Comparison of ENCODE assay signal across 24 cellular contexts in genomic region chr5:140017397-140018095, GRCh38. TPM values are rescaled to one million over a fixed set of nuclear protein-coding genes. Genes with fewer than 3 reads are reported as not detected.
"Had no signal": no experiment of that assay in that cellular context is flagged by ENCODE, and none has a peak within 500 bp of the region (broad histone marks: within the 10 kb centered on the region; RNA-seq: fewer than 3 reads in every experiment).

No MANE protein-coding gene starts in this region.

- H2AFZ ChIP-seq: neural progenitor cell had no signal

- H3K4me3 Mint-ChIP-seq: central memory CD8-positive, alpha-beta T cell; dendritic cell treated with granulocyte-macrophage colony-stimulating factor and Interleukin-4, amounts not matched to agents 40 ng/mL and 50 ng/mL, for 4 days; effector memory CD8-positive, alpha-beta T cell; memory B cell; natural killer cell treated with Interleukin-12 subunit alpha and Interleukin-12 subunit beta and Interleukin-15 and Interleukin-18, amount 100 ng/mL, for 72 hours; neural progenitor cell; stimulated activated naive B cell treated with anti-CD40 and anti-IgM and Interleukin-4, amounts not matched to agents 10 μg/mL and 1 μg/mL and 100 μg/mL, for 72 hours; stimulated activated naive CD8-positive, alpha-beta T cell treated with anti-CD3 and anti-CD28 coated beads, Interleukin-15, amount 100 ng/mL, for 72 hours had no signal

- H3K27ac Mint-ChIP-seq: dendritic cell treated with granulocyte-macrophage colony-stimulating factor and Interleukin-4, amounts not matched to agents 40 ng/mL and 50 ng/mL, for 4 days; effector memory CD8-positive, alpha-beta T cell; memory B cell; natural killer cell treated with Interleukin-12 subunit alpha and Interleukin-12 subunit beta and Interleukin-15 and Interleukin-18, amount 100 ng/mL, for 72 hours; neural progenitor cell; progenitor cell of endocrine pancreas; stimulated activated naive B cell treated with anti-CD40 and anti-IgM and Interleukin-4, amounts not matched to agents 10 μg/mL and 1 μg/mL and 100 μg/mL, for 72 hours; stimulated activated naive CD8-positive, alpha-beta T cell treated with anti-CD3 and anti-CD28 coated beads, Interleukin-15, amount 100 ng/mL, for 72 hours had no signal

- H3K27me3 ChIP-seq: esophagus muscularis mucosa, gastroesophageal sphincter, pancreas had no signal

- DNase-seq: effector memory CD8-positive, alpha-beta T cell; hippocampal formation; lower lobe of right lung; midbrain; nucleus accumbens; pancreas; stimulated activated CD4-positive, alpha-beta T cell treated with anti-CD3 and anti-CD28 coated beads, Interleukin-2, amount 100 ng/mL, for 24 hours; stimulated activated CD4-positive, alpha-beta T cell treated with anti-CD3 and anti-CD28 coated beads, Interleukin-4, amount 100 ng/mL, for 4 hours; stimulated activated naive B cell treated with anti-CD40 and anti-IgM and Interleukin-4, amounts not matched to agents 10 μg/mL and 1 μg/mL and 100 μg/mL, for 72 hours; stimulated activated naive CD8-positive, alpha-beta T cell treated with anti-CD3 and anti-CD28 coated beads, Interleukin-15, amount 100 ng/mL, for 72 hours; transverse colon had no signal

- FAIRE-seq: pancreas had no signal

- H3K36me3 Mint-ChIP-seq: memory B cell; natural killer cell treated with Interleukin-12 subunit alpha and Interleukin-12 subunit beta and Interleukin-15 and Interleukin-18, amount 100 ng/mL, for 72 hours; neural progenitor cell; stimulated activated naive B cell treated with anti-CD40 and anti-IgM and Interleukin-4, amounts not matched to agents 10 μg/mL and 1 μg/mL and 100 μg/mL, for 72 hours had no signal

- H3K27me3 Mint-ChIP-seq: central memory CD8-positive, alpha-beta T cell; effector memory CD8-positive, alpha-beta T cell; natural killer cell treated with Interleukin-12 subunit alpha and Interleukin-12 subunit beta and Interleukin-15 and Interleukin-18, amount 100 ng/mL, for 72 hours; progenitor cell of endocrine pancreas; stimulated activated naive B cell treated with anti-CD40 and anti-IgM and Interleukin-4, amounts not matched to agents 10 μg/mL and 1 μg/mL and 100 μg/mL, for 72 hours; stimulated activated naive CD8-positive, alpha-beta T cell treated with anti-CD3 and anti-CD28 coated beads, Interleukin-15, amount 100 ng/mL, for 72 hours had no signal

- H3K36me3 ChIP-seq: esophagus muscularis mucosa, gastroesophageal sphincter, lower lobe of right lung, neural progenitor cell, pancreas, thoracic aorta, transverse colon had no signal

- H3K4me1 Mint-ChIP-seq: central memory CD8-positive, alpha-beta T cell; memory B cell; neural progenitor cell; stimulated activated naive B cell treated with anti-CD40 and anti-IgM and Interleukin-4, amounts not matched to agents 10 μg/mL and 1 μg/mL and 100 μg/mL, for 72 hours; stimulated activated naive CD8-positive, alpha-beta T cell treated with anti-CD3 and anti-CD28 coated beads, Interleukin-15, amount 100 ng/mL, for 72 hours had no signal

- H3K27ac ChIP-seq: epithelial cell of prostate, lower lobe of right lung, neural progenitor cell, pancreas, skin epidermis, thoracic aorta, transverse colon had no signal

- ATAC-seq: effector memory CD8-positive, alpha-beta T cell; gastroesophageal sphincter; lower lobe of right lung; natural killer cell treated with Interleukin-12 subunit alpha and Interleukin-12 subunit beta and Interleukin-15 and Interleukin-18, amount 100 ng/mL, for 72 hours; pancreas; sciatic nerve; stimulated activated naive B cell treated with anti-CD40 and anti-IgM and Interleukin-4, amounts not matched to agents 10 μg/mL and 1 μg/mL and 100 μg/mL, for 72 hours; stimulated activated naive CD8-positive, alpha-beta T cell treated with anti-CD3 and anti-CD28 coated beads, Interleukin-15, amount 100 ng/mL, for 72 hours had no signal

- H3K4me2 ChIP-seq: neural progenitor cell had no signal

- H3K4me3 ChIP-seq: esophagus muscularis mucosa, gastroesophageal sphincter, lower lobe of right lung, neural progenitor cell, pancreas, skin epidermis, thoracic aorta, transverse colon had no signal

- H3K4me1 ChIP-seq: lower lobe of right lung, neural progenitor cell had no signal

- H3K9me3 ChIP-seq: esophagus muscularis mucosa, gastroesophageal sphincter, lower lobe of right lung, pancreas, thoracic aorta, transverse colon had no signal

- H3K9ac ChIP-seq: neural progenitor cell had no signal

RNA-seq across cellular contexts. Expression of gene NRG2, which starts 25.6 kb away (rescaled TPM):
- total RNA-seq: kidney epithelial cell; natural killer cell treated with Interleukin-12 subunit alpha and Interleukin-12 subunit beta and Interleukin-15 and Interleukin-18, amount 100 ng/mL, for 72 hours had no signal
